In genomic region chr1:156114919-156115513, GRCh38 we compare ENCODE assay signal across 8 cellular contexts. TPM values are rescaled to one million over a fixed set of nuclear protein-coding genes. Genes with fewer than 3 reads are reported as not detected.
DNase-seq lines count a peak whose midpoint lies in the region; ATAC-seq and TF ChIP-seq lines count a peak whose summit lies in the region.

No MANE protein-coding gene starts in this region.

- H2AFZ ChIP-seq in MM.1S (ENCODE audit: low read length) (peak overlapping the region; percentile 73), smooth muscle cell (ENCODE audit: low read depth) (no peak overlapping the region)

- H3F3A ChIP-seq in MM.1S (ENCODE audit: insufficient read depth, low read length): no peaks in the 10 kb centered on the region
- H3F3A ChIP-seq in smooth muscle cell (ENCODE audit: low read depth): peaks cover 25% of the 10 kb centered on the region

- H4K20me1 ChIP-seq in MM.1S (ENCODE audit: insufficient read depth, low read length) (no peaks in the 10 kb centered on the region), smooth muscle cell (ENCODE audit: low read depth) (peaks cover 54% of the 10 kb centered on the region)

- peaks cover 5% of the 10 kb centered on the region; the same call in 1 of the 2 replicates for H3K27me3 ChIP-seq in MM.1S (replicated peaks; ENCODE audit: insufficient read depth, low read length)
- no peaks in the 10 kb centered on the region for H3K27me3 ChIP-seq in smooth muscle cell (ENCODE audit: low read depth)

- H3K79me2 ChIP-seq in MM.1S (ENCODE audit: low read length): no peaks in the 10 kb centered on the region
- H3K79me2 ChIP-seq in smooth muscle cell (ENCODE audit: low read depth): peaks cover 78% of the 10 kb centered on the region

- 1% methylated on average over 46 of the region's 49 CpGs for WGBS in smooth muscle cell (ENCODE audit: low lambda C conversion rate)

- no peaks in the 10 kb centered on the region for H3K9me3 ChIP-seq in MM.1S (replicated peaks; ENCODE audit: insufficient read depth, low read length)
- H3K9me3 ChIP-seq in iPS-18c (ENCODE audit: control insufficient read depth, insufficient read depth, low read length): no peaks in the 10 kb centered on the region
- H3K9me3 ChIP-seq in smooth muscle cell (replicated peaks; ENCODE audit: low read depth): no peaks in the 10 kb centered on the region

- H3K4me1 ChIP-seq in MM.1S (ENCODE audit: low read length): peaks cover 10% of the 10 kb centered on the region
- H3K4me1 ChIP-seq in smooth muscle cell (ENCODE audit: low read depth): peaks cover 17% of the 10 kb centered on the region

- no peak for TF ChIP-seq CTCF in MM.1S (IDR thresholded peaks at IDR 0.05; ENCODE audit: low read length)
- no peak for TF ChIP-seq CTCF in smooth muscle cell (IDR thresholded peaks at IDR 0.05; ENCODE audit: borderline replicate concordance, insufficient read depth, poor library complexity, severe bottlenecking)

- H3K9me2 ChIP-seq in MM.1S (replicated peaks; ENCODE audit: insufficient read depth, low read length): no peaks in the 10 kb centered on the region

- H3K9ac ChIP-seq in MM.1S (ENCODE audit: low read length): peak overlapping the region; percentile 78
- peak overlapping the region; percentile 100 for H3K9ac ChIP-seq in smooth muscle cell (ENCODE audit: low read depth)

- DNase-seq in stimulated activated CD4-positive, alpha-beta T cell treated with anti-CD3 and anti-CD28 coated beads, Interleukin-15, amount 100 ng/mL, for 24 hours: peak; percentile 42
- DNase-seq in stimulated activated CD4-positive, alpha-beta T cell treated with anti-CD3 and anti-CD28 coated beads, Interleukin-2, amount 100 ng/mL, for 48 hours: no peak
- DNase-seq in MM.1S: peak; percentile 35
- DNase-seq in smooth muscle cell (lab: John Stamatoyannopoulos, UW; ENCODE audit: unreplicated experiment): no peak
- no peak for DNase-seq in medulla oblongata (ENCODE audit: extremely low spot score)

- H3K36me3 ChIP-seq in MM.1S (replicated peaks; ENCODE audit: insufficient read depth, low read length) (no peaks in the 10 kb centered on the region), smooth muscle cell (ENCODE audit: low read depth) (no peaks in the 10 kb centered on the region)

- ATAC-seq in GM18870 (IDR thresholded peaks at IDR 0.05; ENCODE audit: unreplicated experiment): no peak

- no peak overlapping the region for H3K27ac ChIP-seq in MM.1S (ENCODE audit: low read length)
- peak overlapping the region; percentile 89 for H3K27ac ChIP-seq in angular gyrus (ENCODE audit: low read depth, low read length)
- peak overlapping the region; percentile 100 for H3K27ac ChIP-seq in smooth muscle cell (ENCODE audit: low read depth)

- H3K4me2 ChIP-seq in MM.1S (ENCODE audit: low read depth, low read length): peak overlapping the region; percentile 96
- H3K4me2 ChIP-seq in smooth muscle cell: peak overlapping the region; percentile 88

- H3K4me3 ChIP-seq in MM.1S (ENCODE audit: low read length): peak overlapping the region; percentile 71
- H3K4me3 ChIP-seq in iPS-18c (ENCODE audit: insufficient read depth, low read depth, low read length): peak overlapping the region; percentile 78
- peak overlapping the region; percentile 100 for H3K4me3 ChIP-seq in smooth muscle cell

RNA-seq across cellular contexts. Expression of gene LMNA, which starts 0.5 kb away (rescaled TPM):
- 237 and 256 TPM in 2 replicates for total RNA-seq in smooth muscle cell
- polyA plus RNA-seq in smooth muscle cell: 626 and 674 TPM in 2 replicates

RNA-seq across cellular contexts. Expression of gene MEX3A, which starts 32.8 kb away (rescaled TPM):
- total RNA-seq in smooth muscle cell: 13.5 and 13.8 TPM in 2 replicates
- polyA plus RNA-seq in smooth muscle cell: 10.5 and 11.0 TPM in 2 replicates

RNA-seq across cellular contexts. Expression of gene SEMA4A, which starts 38.4 kb away (rescaled TPM):
- 2.1 and 5.0 TPM in 2 replicates for total RNA-seq in smooth muscle cell
- polyA plus RNA-seq in smooth muscle cell: 2.2 and 4.2 TPM in 2 replicates

RNA-seq across cellular contexts. Expression of gene RAB25, which starts 54.1 kb away (rescaled TPM):
- total RNA-seq in smooth muscle cell: 16.8 and 27.1 TPM in 2 replicates
- 8.9 and 53.5 TPM in 2 replicates for polyA plus RNA-seq in smooth muscle cell

Comparison
In these comparisons a context has a peak if more than half of its experiments do, and no peak if none do; other contexts are left out.
1. DNase-seq: peak in stimulated activated CD4-positive, alpha-beta T cell treated with anti-CD3 and anti-CD28 coated beads, Interleukin-15, amount 100 ng/mL, for 24 hours (single experiment) and MM.1S (single experiment); none in stimulated activated CD4-positive, alpha-beta T cell treated with anti-CD3 and anti-CD28 coated beads, Interleukin-2, amount 100 ng/mL, for 48 hours (0 of 2), smooth muscle cell (single experiment) and medulla oblongata (single experiment).
2. Peak in every context shown above with its lines, with median percentiles within 50 percentile points of each other: H3K4me3 ChIP-seq.